ENCODE assay signal across 33 cellular contexts in the genomic region with DNA sequence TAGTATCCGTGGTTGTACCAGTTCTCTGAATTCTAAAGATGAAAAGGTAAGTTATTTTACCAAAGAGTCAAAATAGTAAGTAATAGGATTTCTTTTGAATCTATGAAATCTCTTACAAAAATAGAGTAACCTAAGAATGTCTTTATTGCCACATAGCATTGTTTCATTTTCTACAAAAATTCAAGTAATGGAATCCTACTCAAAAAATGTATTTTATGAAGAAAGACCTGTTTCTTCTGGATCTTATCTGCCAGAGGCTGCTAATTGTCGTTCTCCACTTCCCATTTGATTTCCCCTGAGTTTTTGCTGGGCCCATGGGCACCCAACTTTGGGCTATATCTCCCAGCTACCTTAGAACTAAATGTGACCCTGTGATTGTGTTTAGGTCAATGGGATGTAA.
"Had no signal": no experiment of that assay in that cellular context is flagged by ENCODE, and none has a peak within 500 bp of the region (broad histone marks: within the 10 kb centered on the region; RNA-seq: fewer than 3 reads in every experiment).

No MANE protein-coding gene starts in this region.

- H3K27ac ChIP-seq: ascending aorta, breast epithelium, cardiac muscle cell, colonic mucosa, dorsolateral prefrontal cortex, heart left ventricle had no signal

- H3K9me3 Mint-ChIP-seq: activated CD4-positive, alpha-beta memory T cell treated with anti-CD3 and anti-CD28 coated beads for 36 hours; activated CD4-positive, alpha-beta T cell treated with anti-CD3 and anti-CD28 coated beads, Interleukin-2, amount 10 ng/mL, durations not matched to agents 24 days and 14 days; activated naive CD4-positive, alpha-beta T cell treated with anti-CD3 and anti-CD28 coated beads for 36 hours; activated naive CD4-positive, alpha-beta T cell treated with anti-CD3 and anti-CD28 coated beads, Interleukin-2, amount 50 U/mL, for 24 hours; activated naive CD8-positive, alpha-beta T cell treated with anti-CD3 and anti-CD28 coated beads for 36 hours; activated naive CD8-positive, alpha-beta T cell treated with anti-CD3 and anti-CD28 coated beads, Interleukin-2, amount 50 U/mL, for 24 hours; activated T-helper 1 cell treated with anti-CD3 and anti-CD28 coated beads, Interleukin-12 subunit alpha, Interleukin-12 subunit beta, Interleukin-2, Interleukin-4 antibody, amounts not matched to agents 30 ng/mL and 10 ng/mL and 1 ng/mL, durations not matched to agents 14 hours and 24 hours and 36 hours; activated T-helper 2 cell treated with anti-CD3 and anti-CD28 coated beads, Interferon-gamma antibody, Interleukin-2, Interleukin-4, amounts not matched to agents 10 μg/mL and 5 μg/mL and 100 μg/mL, durations not matched to agents 14 hours and 24 hours and 36 hours; brain; dendritic cell treated with granulocyte-macrophage colony-stimulating factor and Interleukin-4, amounts not matched to agents 40 ng/mL and 50 ng/mL, for 4 days; endodermal cell had no signal

- H3K4me3 ChIP-seq: ascending aorta, breast epithelium, cardiac muscle cell, colonic mucosa, dorsolateral prefrontal cortex, heart left ventricle had no signal

- H3K27me3 Mint-ChIP-seq: activated CD4-positive, alpha-beta memory T cell treated with anti-CD3 and anti-CD28 coated beads for 36 hours; activated CD4-positive, alpha-beta T cell treated with anti-CD3 and anti-CD28 coated beads for 36 hours; activated CD8-positive, alpha-beta memory T cell treated with anti-CD3 and anti-CD28 coated beads, Interleukin-2, amount 10 ng/mL, durations not matched to agents 7 days and 5 days; activated naive CD4-positive, alpha-beta T cell treated with anti-CD3 and anti-CD28 coated beads, Interleukin-2, amount 50 U/mL, for 24 hours; activated naive CD8-positive, alpha-beta T cell treated with anti-CD3 and anti-CD28 coated beads for 36 hours; activated naive CD8-positive, alpha-beta T cell treated with anti-CD3 and anti-CD28 coated beads, Interleukin-2, amount 50 U/mL, for 24 hours had no signal

- H3K36me3 ChIP-seq: ascending aorta, breast epithelium, cardiac muscle cell, colonic mucosa, heart left ventricle had no signal

- DNase-seq: activated CD4-positive, alpha-beta memory T cell treated with anti-CD3 and anti-CD28 coated beads for 36 hours; activated CD4-positive, alpha-beta T cell treated with anti-CD3 and anti-CD28 coated beads for 36 hours; activated CD4-positive, alpha-beta T cell treated with anti-CD3 and anti-CD28 coated beads, Interleukin-2, amount 10 ng/mL, durations not matched to agents 24 days and 14 days; activated CD4-positive, CD25-positive, alpha-beta regulatory T cell; activated CD4-positive, CD25-positive, alpha-beta regulatory T cell treated with anti-CD3 and anti-CD28 coated beads, Interleukin-2, amount 50 U/mL, for 72 hours; activated CD8-positive, alpha-beta memory T cell treated with anti-CD3 and anti-CD28 coated beads, Interleukin-2, amount 10 ng/mL, durations not matched to agents 7 days and 5 days; activated CD8-positive, alpha-beta memory T cell treated with anti-CD3 and anti-CD28 coated beads, Interleukin-2, amount 50 U/mL, for 4 hours; activated CD8-positive, alpha-beta T cell treated with anti-CD3 and anti-CD28 coated beads, Interleukin-2, amount 10 ng/mL, durations not matched to agents 7 days and 5 days; activated effector memory CD4-positive, alpha-beta T cell treated with anti-CD3 and anti-CD28 coated beads, Interleukin-2, amount 50 U/mL, for 16 hours; activated naive CD4-positive, alpha-beta T cell treated with anti-CD3 and anti-CD28 coated beads for 36 hours; activated naive CD8-positive, alpha-beta T cell treated with anti-CD3 and anti-CD28 coated beads for 36 hours; activated naive CD8-positive, alpha-beta T cell treated with anti-CD3 and anti-CD28 coated beads, Interleukin-2, amount 50 U/mL, for 24 hours; activated T-cell treated with anti-CD3 and anti-CD28 coated beads, Interleukin-2, amount 50 U/mL, for 1 hour; activated T-cell treated with anti-CD3 and anti-CD28 coated beads, Interleukin-2, amount 50 U/mL, for 48 hours; central memory CD4-positive, alpha-beta T cell; cerebellar nuclear complex; colonic mucosa; dorsolateral prefrontal cortex; effector memory CD4-positive, alpha-beta T cell; endodermal cell; glutamatergic neuron; heart left ventricle; T-helper 2 cell had no signal

- H3K27ac Mint-ChIP-seq: activated CD4-positive, alpha-beta memory T cell treated with anti-CD3 and anti-CD28 coated beads for 36 hours; activated CD4-positive, alpha-beta T cell treated with anti-CD3 and anti-CD28 coated beads for 36 hours; activated CD4-positive, alpha-beta T cell treated with anti-CD3 and anti-CD28 coated beads, Interleukin-2, amount 10 ng/mL, durations not matched to agents 24 days and 14 days; activated CD8-positive, alpha-beta memory T cell treated with anti-CD3 and anti-CD28 coated beads, Interleukin-2, amount 10 ng/mL, durations not matched to agents 7 days and 5 days; activated CD8-positive, alpha-beta T cell treated with anti-CD3 and anti-CD28 coated beads, Interleukin-2, amount 10 ng/mL, durations not matched to agents 7 days and 5 days; activated naive CD4-positive, alpha-beta T cell treated with anti-CD3 and anti-CD28 coated beads for 36 hours; activated naive CD4-positive, alpha-beta T cell treated with anti-CD3 and anti-CD28 coated beads, Interleukin-2, amount 50 U/mL, for 24 hours; activated naive CD8-positive, alpha-beta T cell treated with anti-CD3 and anti-CD28 coated beads for 36 hours; activated naive CD8-positive, alpha-beta T cell treated with anti-CD3 and anti-CD28 coated beads, Interleukin-2, amount 50 U/mL, for 24 hours; activated T-helper 1 cell treated with anti-CD3 and anti-CD28 coated beads, Interleukin-12 subunit alpha, Interleukin-12 subunit beta, Interleukin-2, Interleukin-4 antibody, amounts not matched to agents 30 ng/mL and 10 ng/mL and 1 ng/mL, durations not matched to agents 14 hours and 24 hours and 36 hours; activated T-helper 2 cell treated with anti-CD3 and anti-CD28 coated beads, Interferon-gamma antibody, Interleukin-2, Interleukin-4, amounts not matched to agents 10 μg/mL and 5 μg/mL and 100 μg/mL, durations not matched to agents 14 hours and 24 hours and 36 hours; brain; dendritic cell treated with granulocyte-macrophage colony-stimulating factor and Interleukin-4, amounts not matched to agents 40 ng/mL and 50 ng/mL, for 4 days; endodermal cell had no signal

- H3K27me3 ChIP-seq: ascending aorta, breast epithelium, cardiac muscle cell, colonic mucosa, dorsolateral prefrontal cortex, heart left ventricle had no signal

- ATAC-seq: activated CD4-positive, alpha-beta T cell treated with anti-CD3 and anti-CD28 coated beads for 36 hours; activated CD8-positive, alpha-beta memory T cell treated with anti-CD3 and anti-CD28 coated beads, Interleukin-2, amount 10 ng/mL, durations not matched to agents 7 days and 5 days; activated CD8-positive, alpha-beta T cell treated with anti-CD3 and anti-CD28 coated beads, Interleukin-2, amount 10 ng/mL, durations not matched to agents 7 days and 5 days; activated naive CD8-positive, alpha-beta T cell treated with anti-CD3 and anti-CD28 coated beads, Interleukin-2, amount 50 U/mL, for 24 hours; esophagus mucosa; heart left ventricle had no signal

- H3K4me3 Mint-ChIP-seq: activated CD4-positive, alpha-beta memory T cell treated with anti-CD3 and anti-CD28 coated beads for 36 hours; activated CD4-positive, alpha-beta T cell treated with anti-CD3 and anti-CD28 coated beads for 36 hours; activated CD4-positive, alpha-beta T cell treated with anti-CD3 and anti-CD28 coated beads, Interleukin-2, amount 10 ng/mL, durations not matched to agents 24 days and 14 days; activated CD8-positive, alpha-beta memory T cell treated with anti-CD3 and anti-CD28 coated beads, Interleukin-2, amount 10 ng/mL, durations not matched to agents 7 days and 5 days; activated CD8-positive, alpha-beta T cell treated with anti-CD3 and anti-CD28 coated beads, Interleukin-2, amount 10 ng/mL, durations not matched to agents 7 days and 5 days; activated naive CD4-positive, alpha-beta T cell treated with anti-CD3 and anti-CD28 coated beads for 36 hours; activated naive CD4-positive, alpha-beta T cell treated with anti-CD3 and anti-CD28 coated beads, Interleukin-2, amount 50 U/mL, for 24 hours; activated naive CD8-positive, alpha-beta T cell treated with anti-CD3 and anti-CD28 coated beads for 36 hours; activated naive CD8-positive, alpha-beta T cell treated with anti-CD3 and anti-CD28 coated beads, Interleukin-2, amount 50 U/mL, for 24 hours; activated T-helper 1 cell treated with anti-CD3 and anti-CD28 coated beads, Interleukin-12 subunit alpha, Interleukin-12 subunit beta, Interleukin-2, Interleukin-4 antibody, amounts not matched to agents 30 ng/mL and 10 ng/mL and 1 ng/mL, durations not matched to agents 14 hours and 24 hours and 36 hours; dendritic cell treated with granulocyte-macrophage colony-stimulating factor and Interleukin-4, amounts not matched to agents 40 ng/mL and 50 ng/mL, for 4 days; endodermal cell had no signal

- H3K9me3 ChIP-seq: ascending aorta, breast epithelium, colonic mucosa, heart left ventricle had no signal

- H3K4me1 ChIP-seq: breast epithelium, colonic mucosa had no signal

- H3K36me3 Mint-ChIP-seq: activated naive CD4-positive, alpha-beta T cell treated with anti-CD3 and anti-CD28 coated beads, Interleukin-2, amount 50 U/mL, for 24 hours; brain had no signal

- FAIRE-seq: frontal cortex had no signal
